2 cellular contexts compared by ENCODE assay signal in the genomic region with DNA sequence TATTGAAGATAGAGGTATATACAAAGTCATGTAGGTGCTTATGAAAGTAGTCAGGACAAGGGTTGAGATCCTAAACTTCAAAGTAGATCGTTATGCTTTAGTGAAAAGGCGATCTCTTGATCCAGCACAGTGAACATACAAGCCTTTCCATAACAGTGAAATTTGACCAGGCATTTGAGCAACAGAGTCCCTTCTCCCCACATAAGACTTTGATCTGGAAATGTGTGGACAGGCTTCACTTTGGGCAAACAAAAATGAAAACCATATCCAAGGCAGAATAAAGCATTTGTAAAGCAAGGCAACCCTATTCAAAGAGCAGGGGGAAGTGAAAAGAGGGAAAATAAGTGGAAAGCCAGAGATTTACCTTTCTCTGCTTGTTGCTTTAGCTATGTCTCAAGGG.
TF ChIP-seq lines count a peak whose summit lies in the region.

No MANE protein-coding gene starts in this region.

TF ChIP-seq in liver, 16 proteins besides CTCF, POLR2A, EP300 and RAD21 (continued from another document):
- TF ChIP-seq, protein P1, sequence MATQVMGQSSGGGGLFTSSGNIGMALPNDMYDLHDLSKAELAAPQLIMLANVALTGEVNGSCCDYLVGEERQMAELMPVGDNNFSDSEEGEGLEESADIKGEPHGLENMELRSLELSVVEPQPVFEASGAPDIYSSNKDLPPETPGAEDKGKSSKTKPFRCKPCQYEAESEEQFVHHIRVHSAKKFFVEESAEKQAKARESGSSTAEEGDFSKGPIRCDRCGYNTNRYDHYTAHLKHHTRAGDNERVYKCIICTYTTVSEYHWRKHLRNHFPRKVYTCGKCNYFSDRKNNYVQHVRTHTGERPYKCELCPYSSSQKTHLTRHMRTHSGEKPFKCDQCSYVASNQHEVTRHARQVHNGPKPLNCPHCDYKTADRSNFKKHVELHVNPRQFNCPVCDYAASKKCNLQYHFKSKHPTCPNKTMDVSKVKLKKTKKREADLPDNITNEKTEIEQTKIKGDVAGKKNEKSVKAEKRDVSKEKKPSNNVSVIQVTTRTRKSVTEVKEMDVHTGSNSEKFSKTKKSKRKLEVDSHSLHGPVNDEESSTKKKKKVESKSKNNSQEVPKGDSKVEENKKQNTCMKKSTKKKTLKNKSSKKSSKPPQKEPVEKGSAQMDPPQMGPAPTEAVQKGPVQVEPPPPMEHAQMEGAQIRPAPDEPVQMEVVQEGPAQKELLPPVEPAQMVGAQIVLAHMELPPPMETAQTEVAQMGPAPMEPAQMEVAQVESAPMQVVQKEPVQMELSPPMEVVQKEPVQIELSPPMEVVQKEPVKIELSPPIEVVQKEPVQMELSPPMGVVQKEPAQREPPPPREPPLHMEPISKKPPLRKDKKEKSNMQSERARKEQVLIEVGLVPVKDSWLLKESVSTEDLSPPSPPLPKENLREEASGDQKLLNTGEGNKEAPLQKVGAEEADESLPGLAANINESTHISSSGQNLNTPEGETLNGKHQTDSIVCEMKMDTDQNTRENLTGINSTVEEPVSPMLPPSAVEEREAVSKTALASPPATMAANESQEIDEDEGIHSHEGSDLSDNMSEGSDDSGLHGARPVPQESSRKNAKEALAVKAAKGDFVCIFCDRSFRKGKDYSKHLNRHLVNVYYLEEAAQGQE (IDR thresholded peaks at IDR 0.05) = peak; percentile 43
- TF ChIP-seq EGR1 (IDR thresholded peaks at IDR 0.05; ENCODE audit: low read depth in 2 of 2) (no peak), FOXA2 (IDR thresholded peaks at IDR 0.05) (peak; percentile 20), GABPA (IDR thresholded peaks at IDR 0.05 in 1 of 2, conservative IDR thresholded peaks at IDR 0.05 in 1 of 2) (no peak), SP1 (IDR thresholded peaks at IDR 0.05) (peak; percentile 21), HNF4A (conservative IDR thresholded peaks at IDR 0.05) (peak; percentile 55 to 84), RXRA (IDR thresholded peaks at IDR 0.05) (no peak), NR2F2 (IDR thresholded peaks at IDR 0.05) (no peak), HNF4G (IDR thresholded peaks at IDR 0.05) (peak; percentile 17), TAF1 (conservative IDR thresholded peaks at IDR 0.05) (no peak)
- TF ChIP-seq, protein P2, sequence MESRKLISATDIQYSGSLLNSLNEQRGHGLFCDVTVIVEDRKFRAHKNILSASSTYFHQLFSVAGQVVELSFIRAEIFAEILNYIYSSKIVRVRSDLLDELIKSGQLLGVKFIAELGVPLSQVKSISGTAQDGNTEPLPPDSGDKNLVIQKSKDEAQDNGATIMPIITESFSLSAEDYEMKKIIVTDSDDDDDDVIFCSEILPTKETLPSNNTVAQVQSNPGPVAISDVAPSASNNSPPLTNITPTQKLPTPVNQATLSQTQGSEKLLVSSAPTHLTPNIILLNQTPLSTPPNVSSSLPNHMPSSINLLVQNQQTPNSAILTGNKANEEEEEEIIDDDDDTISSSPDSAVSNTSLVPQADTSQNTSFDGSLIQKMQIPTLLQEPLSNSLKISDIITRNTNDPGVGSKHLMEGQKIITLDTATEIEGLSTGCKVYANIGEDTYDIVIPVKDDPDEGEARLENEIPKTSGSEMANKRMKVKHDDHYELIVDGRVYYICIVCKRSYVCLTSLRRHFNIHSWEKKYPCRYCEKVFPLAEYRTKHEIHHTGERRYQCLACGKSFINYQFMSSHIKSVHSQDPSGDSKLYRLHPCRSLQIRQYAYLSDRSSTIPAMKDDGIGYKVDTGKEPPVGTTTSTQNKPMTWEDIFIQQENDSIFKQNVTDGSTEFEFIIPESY (IDR thresholded peaks at IDR 0.05) = no peak
- TF ChIP-seq, protein P3, sequence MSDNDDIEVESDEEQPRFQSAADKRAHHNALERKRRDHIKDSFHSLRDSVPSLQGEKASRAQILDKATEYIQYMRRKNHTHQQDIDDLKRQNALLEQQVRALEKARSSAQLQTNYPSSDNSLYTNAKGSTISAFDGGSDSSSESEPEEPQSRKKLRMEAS (IDR thresholded peaks at IDR 0.05) = peak; percentile 30

TF ChIP-seq in HepG2, 621 proteins besides CTCF, POLR2A, EP300 and RAD21 (continued from another document and continues in another):
- TF ChIP-seq, protein P4, sequence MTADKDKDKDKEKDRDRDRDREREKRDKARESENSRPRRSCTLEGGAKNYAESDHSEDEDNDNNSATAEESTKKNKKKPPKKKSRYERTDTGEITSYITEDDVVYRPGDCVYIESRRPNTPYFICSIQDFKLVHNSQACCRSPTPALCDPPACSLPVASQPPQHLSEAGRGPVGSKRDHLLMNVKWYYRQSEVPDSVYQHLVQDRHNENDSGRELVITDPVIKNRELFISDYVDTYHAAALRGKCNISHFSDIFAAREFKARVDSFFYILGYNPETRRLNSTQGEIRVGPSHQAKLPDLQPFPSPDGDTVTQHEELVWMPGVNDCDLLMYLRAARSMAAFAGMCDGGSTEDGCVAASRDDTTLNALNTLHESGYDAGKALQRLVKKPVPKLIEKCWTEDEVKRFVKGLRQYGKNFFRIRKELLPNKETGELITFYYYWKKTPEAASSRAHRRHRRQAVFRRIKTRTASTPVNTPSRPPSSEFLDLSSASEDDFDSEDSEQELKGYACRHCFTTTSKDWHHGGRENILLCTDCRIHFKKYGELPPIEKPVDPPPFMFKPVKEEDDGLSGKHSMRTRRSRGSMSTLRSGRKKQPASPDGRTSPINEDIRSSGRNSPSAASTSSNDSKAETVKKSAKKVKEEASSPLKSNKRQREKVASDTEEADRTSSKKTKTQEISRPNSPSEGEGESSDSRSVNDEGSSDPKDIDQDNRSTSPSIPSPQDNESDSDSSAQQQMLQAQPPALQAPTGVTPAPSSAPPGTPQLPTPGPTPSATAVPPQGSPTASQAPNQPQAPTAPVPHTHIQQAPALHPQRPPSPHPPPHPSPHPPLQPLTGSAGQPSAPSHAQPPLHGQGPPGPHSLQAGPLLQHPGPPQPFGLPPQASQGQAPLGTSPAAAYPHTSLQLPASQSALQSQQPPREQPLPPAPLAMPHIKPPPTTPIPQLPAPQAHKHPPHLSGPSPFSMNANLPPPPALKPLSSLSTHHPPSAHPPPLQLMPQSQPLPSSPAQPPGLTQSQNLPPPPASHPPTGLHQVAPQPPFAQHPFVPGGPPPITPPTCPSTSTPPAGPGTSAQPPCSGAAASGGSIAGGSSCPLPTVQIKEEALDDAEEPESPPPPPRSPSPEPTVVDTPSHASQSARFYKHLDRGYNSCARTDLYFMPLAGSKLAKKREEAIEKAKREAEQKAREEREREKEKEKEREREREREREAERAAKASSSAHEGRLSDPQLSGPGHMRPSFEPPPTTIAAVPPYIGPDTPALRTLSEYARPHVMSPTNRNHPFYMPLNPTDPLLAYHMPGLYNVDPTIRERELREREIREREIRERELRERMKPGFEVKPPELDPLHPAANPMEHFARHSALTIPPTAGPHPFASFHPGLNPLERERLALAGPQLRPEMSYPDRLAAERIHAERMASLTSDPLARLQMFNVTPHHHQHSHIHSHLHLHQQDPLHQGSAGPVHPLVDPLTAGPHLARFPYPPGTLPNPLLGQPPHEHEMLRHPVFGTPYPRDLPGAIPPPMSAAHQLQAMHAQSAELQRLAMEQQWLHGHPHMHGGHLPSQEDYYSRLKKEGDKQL (CRISPR knock-in tag; IDR thresholded peaks at IDR 0.05; ENCODE audit: low read depth) = no peak
- TF ChIP-seq CHD2 (IDR thresholded peaks at IDR 0.05; ENCODE audit: low read depth, low read length) (no peak), NAIF1 (CRISPR knock-in tag; IDR thresholded peaks at IDR 0.05; ENCODE audit: borderline replicate concordance) (no peak), ATF7 (IDR thresholded peaks at IDR 0.05) (no peak), ATF7 (CRISPR knock-in tag; IDR thresholded peaks at IDR 0.05) (no peak), ZNF605 (CRISPR knock-in tag; IDR thresholded peaks at IDR 0.05) (no peak), ISL2 (CRISPR knock-in tag; IDR thresholded peaks at IDR 0.05) (no peak), KLF12 (CRISPR knock-in tag; IDR thresholded peaks at IDR 0.05; ENCODE audit: borderline replicate concordance) (no peak), POLR2AphosphoS2 (IDR thresholded peaks at IDR 0.05; ENCODE audit: low read depth, low read length) (no peak), ZNF431 (CRISPR knock-in tag; IDR thresholded peaks at IDR 0.05; ENCODE audit: borderline replicate concordance, low read depth) (no peak), ZNF7 (CRISPR knock-in tag; IDR thresholded peaks at IDR 0.05) (no peak), CREB1 (IDR thresholded peaks at IDR 0.05) (no peak), CREB1 (CRISPR knock-in tag; IDR thresholded peaks at IDR 0.05) (no peak), RBM39 (IDR thresholded peaks at IDR 0.05; ENCODE audit: low read depth, low read length, poor library complexity, severe bottlenecking) (no peak)
- TF ChIP-seq, protein P5, sequence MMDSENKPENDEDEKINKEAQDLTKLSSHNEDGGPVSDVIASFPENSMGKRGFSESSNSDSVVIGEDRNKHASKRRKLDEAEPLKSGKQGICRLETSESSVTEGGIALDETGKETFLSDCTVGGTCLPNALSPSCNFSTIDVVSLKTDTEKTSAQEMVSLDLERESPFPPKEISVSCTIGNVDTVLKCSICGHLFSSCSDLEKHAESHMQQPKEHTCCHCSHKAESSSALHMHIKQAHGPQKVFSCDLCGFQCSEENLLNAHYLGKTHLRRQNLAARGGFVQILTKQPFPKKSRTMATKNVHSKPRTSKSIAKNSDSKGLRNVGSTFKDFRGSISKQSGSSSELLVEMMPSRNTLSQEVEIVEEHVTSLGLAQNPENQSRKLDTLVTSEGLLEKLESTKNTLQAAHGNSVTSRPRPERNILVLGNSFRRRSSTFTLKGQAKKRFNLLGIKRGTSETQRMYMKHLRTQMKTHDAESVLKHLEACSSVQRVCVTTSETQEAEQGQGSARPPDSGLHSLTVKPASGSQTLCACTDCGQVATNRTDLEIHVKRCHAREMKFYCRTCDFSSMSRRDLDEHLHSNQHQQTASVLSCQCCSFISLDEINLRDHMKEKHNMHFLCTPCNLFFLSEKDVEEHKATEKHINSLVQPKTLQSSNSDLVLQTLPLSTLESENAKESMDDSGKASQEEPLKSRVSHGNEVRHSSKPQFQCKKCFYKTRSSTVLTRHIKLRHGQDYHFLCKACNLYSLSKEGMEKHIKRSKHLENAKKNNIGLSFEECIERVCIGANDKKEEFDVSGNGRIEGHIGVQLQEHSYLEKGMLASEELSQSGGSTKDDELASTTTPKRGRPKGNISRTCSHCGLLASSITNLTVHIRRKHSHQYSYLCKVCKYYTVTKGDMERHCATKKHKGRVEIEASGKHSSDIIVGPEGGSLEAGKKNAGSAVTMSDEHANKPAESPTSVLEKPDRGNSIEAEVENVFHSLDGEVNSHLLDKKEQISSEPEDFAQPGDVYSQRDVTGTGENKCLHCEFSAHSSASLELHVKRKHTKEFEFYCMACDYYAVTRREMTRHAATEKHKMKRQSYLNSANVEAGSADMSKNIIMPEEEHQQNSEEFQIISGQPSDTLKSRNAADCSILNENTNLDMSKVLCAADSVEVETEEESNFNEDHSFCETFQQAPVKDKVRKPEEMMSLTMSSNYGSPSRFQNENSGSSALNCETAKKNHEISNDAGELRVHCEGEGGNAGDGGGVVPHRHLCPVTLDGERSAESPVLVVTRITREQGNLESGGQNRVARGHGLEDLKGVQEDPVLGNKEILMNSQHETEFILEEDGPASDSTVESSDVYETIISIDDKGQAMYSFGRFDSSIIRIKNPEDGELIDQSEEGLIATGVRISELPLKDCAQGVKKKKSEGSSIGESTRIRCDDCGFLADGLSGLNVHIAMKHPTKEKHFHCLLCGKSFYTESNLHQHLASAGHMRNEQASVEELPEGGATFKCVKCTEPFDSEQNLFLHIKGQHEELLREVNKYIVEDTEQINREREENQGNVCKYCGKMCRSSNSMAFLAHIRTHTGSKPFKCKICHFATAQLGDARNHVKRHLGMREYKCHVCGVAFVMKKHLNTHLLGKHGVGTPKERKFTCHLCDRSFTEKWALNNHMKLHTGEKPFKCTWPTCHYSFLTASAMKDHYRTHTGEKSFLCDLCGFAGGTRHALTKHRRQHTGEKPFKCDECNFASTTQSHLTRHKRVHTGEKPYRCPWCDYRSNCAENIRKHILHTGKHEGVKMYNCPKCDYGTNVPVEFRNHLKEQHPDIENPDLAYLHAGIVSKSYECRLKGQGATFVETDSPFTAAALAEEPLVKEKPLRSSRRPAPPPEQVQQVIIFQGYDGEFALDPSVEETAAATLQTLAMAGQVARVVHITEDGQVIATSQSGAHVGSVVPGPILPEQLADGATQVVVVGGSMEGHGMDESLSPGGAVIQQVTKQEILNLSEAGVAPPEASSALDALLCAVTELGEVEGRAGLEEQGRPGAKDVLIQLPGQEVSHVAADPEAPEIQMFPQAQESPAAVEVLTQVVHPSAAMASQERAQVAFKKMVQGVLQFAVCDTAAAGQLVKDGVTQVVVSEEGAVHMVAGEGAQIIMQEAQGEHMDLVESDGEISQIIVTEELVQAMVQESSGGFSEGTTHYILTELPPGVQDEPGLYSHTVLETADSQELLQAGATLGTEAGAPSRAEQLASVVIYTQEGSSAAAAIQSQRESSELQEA (CRISPR knock-in tag; IDR thresholded peaks at IDR 0.05; ENCODE audit: not compliant biosample characterization) = no peak
- TF ChIP-seq, protein P6, sequence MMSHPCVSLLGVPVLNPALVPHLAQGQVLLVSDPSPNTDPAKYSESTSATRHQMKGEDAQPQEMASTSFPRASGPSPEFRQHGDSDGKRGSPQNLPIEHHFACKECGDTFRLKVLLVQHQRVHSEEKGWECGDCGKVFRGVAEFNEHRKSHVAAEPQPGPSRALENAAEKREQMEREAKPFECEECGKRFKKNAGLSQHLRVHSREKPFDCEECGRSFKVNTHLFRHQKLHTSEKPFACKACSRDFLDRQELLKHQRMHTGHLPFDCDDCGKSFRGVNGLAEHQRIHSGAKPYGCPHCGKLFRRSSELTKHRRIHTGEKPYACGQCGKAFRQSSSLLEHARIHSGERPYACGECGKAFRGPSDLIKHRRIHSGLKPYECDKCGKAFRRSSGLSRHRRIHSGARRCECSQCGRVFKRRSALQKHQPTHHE (CRISPR knock-in tag; IDR thresholded peaks at IDR 0.05; ENCODE audit: borderline replicate concordance) = no peak
- TF ChIP-seq, protein P7, sequence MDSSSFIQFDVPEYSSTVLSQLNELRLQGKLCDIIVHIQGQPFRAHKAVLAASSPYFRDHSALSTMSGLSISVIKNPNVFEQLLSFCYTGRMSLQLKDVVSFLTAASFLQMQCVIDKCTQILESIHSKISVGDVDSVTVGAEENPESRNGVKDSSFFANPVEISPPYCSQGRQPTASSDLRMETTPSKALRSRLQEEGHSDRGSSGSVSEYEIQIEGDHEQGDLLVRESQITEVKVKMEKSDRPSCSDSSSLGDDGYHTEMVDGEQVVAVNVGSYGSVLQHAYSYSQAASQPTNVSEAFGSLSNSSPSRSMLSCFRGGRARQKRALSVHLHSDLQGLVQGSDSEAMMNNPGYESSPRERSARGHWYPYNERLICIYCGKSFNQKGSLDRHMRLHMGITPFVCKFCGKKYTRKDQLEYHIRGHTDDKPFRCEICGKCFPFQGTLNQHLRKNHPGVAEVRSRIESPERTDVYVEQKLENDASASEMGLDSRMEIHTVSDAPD (CRISPR knock-in tag; IDR thresholded peaks at IDR 0.05) = no peak
- TF ChIP-seq, protein P8, sequence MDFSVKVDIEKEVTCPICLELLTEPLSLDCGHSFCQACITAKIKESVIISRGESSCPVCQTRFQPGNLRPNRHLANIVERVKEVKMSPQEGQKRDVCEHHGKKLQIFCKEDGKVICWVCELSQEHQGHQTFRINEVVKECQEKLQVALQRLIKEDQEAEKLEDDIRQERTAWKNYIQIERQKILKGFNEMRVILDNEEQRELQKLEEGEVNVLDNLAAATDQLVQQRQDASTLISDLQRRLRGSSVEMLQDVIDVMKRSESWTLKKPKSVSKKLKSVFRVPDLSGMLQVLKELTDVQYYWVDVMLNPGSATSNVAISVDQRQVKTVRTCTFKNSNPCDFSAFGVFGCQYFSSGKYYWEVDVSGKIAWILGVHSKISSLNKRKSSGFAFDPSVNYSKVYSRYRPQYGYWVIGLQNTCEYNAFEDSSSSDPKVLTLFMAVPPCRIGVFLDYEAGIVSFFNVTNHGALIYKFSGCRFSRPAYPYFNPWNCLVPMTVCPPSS (IDR thresholded peaks at IDR 0.05) = no peak
